Comparison of ENCODE assay signal across 1 cellular context in the genomic region with DNA sequence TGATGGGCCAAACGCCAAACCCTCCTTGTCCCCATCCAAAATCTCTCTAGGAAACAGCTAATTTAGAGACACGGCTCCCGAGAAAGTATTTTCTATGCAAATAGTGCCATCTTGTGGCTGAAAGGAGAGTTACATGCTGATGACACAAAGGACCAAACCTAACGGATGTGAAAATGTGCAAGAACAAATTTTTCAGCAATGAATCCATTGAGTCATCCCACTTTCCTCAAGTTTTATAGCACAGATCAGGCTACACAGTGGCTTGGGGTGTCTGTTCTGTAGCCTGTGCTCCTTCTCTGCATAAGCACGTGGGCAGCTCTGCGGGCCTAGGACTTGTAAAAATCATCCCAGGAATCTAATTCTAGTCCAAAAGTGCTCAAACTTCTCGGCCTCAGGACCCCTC.
TF ChIP-seq lines count a peak whose summit lies in the region.

No MANE protein-coding gene starts in this region.

TF ChIP-seq in HepG2, 621 proteins besides CTCF, POLR2A, EP300 and RAD21 (continued from another document):
- TF ChIP-seq, protein P1, sequence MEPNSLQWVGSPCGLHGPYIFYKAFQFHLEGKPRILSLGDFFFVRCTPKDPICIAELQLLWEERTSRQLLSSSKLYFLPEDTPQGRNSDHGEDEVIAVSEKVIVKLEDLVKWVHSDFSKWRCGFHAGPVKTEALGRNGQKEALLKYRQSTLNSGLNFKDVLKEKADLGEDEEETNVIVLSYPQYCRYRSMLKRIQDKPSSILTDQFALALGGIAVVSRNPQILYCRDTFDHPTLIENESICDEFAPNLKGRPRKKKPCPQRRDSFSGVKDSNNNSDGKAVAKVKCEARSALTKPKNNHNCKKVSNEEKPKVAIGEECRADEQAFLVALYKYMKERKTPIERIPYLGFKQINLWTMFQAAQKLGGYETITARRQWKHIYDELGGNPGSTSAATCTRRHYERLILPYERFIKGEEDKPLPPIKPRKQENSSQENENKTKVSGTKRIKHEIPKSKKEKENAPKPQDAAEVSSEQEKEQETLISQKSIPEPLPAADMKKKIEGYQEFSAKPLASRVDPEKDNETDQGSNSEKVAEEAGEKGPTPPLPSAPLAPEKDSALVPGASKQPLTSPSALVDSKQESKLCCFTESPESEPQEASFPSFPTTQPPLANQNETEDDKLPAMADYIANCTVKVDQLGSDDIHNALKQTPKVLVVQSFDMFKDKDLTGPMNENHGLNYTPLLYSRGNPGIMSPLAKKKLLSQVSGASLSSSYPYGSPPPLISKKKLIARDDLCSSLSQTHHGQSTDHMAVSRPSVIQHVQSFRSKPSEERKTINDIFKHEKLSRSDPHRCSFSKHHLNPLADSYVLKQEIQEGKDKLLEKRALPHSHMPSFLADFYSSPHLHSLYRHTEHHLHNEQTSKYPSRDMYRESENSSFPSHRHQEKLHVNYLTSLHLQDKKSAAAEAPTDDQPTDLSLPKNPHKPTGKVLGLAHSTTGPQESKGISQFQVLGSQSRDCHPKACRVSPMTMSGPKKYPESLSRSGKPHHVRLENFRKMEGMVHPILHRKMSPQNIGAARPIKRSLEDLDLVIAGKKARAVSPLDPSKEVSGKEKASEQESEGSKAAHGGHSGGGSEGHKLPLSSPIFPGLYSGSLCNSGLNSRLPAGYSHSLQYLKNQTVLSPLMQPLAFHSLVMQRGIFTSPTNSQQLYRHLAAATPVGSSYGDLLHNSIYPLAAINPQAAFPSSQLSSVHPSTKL (CRISPR knock-in tag; IDR thresholded peaks at IDR 0.05), result 0 out of 2 replicates have a peak, but pooled peaks have one; percentile 21
- TF ChIP-seq ELF3 (CRISPR knock-in tag; IDR thresholded peaks at IDR 0.05), result 0 out of 2 replicates have a peak, but pooled peaks have one; percentile 27
- no peak for TF ChIP-seq ZNF790 (CRISPR knock-in tag; IDR thresholded peaks at IDR 0.05; ENCODE audit: borderline replicate concordance)
- TF ChIP-seq, protein P2, sequence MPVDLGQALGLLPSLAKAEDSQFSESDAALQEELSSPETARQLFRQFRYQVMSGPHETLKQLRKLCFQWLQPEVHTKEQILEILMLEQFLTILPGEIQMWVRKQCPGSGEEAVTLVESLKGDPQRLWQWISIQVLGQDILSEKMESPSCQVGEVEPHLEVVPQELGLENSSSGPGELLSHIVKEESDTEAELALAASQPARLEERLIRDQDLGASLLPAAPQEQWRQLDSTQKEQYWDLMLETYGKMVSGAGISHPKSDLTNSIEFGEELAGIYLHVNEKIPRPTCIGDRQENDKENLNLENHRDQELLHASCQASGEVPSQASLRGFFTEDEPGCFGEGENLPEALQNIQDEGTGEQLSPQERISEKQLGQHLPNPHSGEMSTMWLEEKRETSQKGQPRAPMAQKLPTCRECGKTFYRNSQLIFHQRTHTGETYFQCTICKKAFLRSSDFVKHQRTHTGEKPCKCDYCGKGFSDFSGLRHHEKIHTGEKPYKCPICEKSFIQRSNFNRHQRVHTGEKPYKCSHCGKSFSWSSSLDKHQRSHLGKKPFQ (CRISPR knock-in tag; IDR thresholded peaks at IDR 0.05; ENCODE audit: insufficient replicate concordance), result no peak
- TF ChIP-seq STAG1 (CRISPR knock-in tag; IDR thresholded peaks at IDR 0.05), result peak; percentile 95
- TF ChIP-seq SMC3 (IDR thresholded peaks at IDR 0.05; ENCODE audit: low read length), result peak; percentile 88
- TF ChIP-seq, protein P3, sequence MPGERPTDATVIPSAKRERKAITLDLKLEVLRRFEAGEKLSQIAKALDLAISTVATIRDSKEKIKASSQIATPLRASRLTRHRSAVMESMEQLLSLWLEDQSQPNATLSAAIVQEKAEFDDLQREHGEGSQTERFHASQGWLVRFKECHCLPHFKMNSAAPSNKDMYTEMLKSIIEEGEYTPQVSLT (CRISPR knock-in tag; IDR thresholded peaks at IDR 0.05; ENCODE audit: borderline replicate concordance, low read depth), result no peak
- 0 out of 2 replicates have a peak, but pooled peaks have one; percentile 18 for TF ChIP-seq CEBPG (CRISPR knock-in tag; IDR thresholded peaks at IDR 0.05)
TF ChIP-seq in HepG2: peak in this region for 17.
